Comparison of ENCODE assay signal across 10 cellular contexts in genomic region chr9:78234810-78235209, GRCh38. TPM values are rescaled to one million over a fixed set of nuclear protein-coding genes. Genes with fewer than 3 reads are reported as not detected.
DNase-seq lines count a peak whose midpoint lies in the region; ATAC-seq and TF ChIP-seq lines count a peak whose summit lies in the region.
"Had no signal": no experiment of that assay in that cellular context is flagged by ENCODE, and none has a peak within 500 bp of the region (broad histone marks: within the 10 kb centered on the region; RNA-seq: fewer than 3 reads in every experiment).

No MANE protein-coding gene starts in this region.

- H3K9me3 ChIP-seq in iPS-20b (ENCODE audit: insufficient read depth, low read depth, low read length) (no peaks in the 10 kb centered on the region), testis (no peaks in the 10 kb centered on the region)

- WGBS in testis, 2 donors, result 26 to 30% methylated on average over 7 of the region's 7 CpGs

- peak overlapping the region; percentile 81; the same call in 1 of the 2 replicates for H3K9ac ChIP-seq in iPS-20b (ENCODE audit: low read depth, low read length)

- peak overlapping the region; percentile 96 for H3K4me3 ChIP-seq in iPS-20b (ENCODE audit: low read length)
- peak overlapping the region; percentile 71 to 89 for H3K4me3 ChIP-seq in testis

- peaks cover 3% of the 10 kb centered on the region for H3K36me3 ChIP-seq in iPS-20b (ENCODE audit: insufficient read depth, low read depth, low read length)
- H3K36me3 ChIP-seq in testis (ENCODE audit: low read depth, missing control alignments), result no peaks in the 10 kb centered on the region

- no peak for ATAC-seq in activated CD8-positive, alpha-beta T cell treated with anti-CD3 and anti-CD28 coated beads, Interleukin-2, amount 10 ng/mL, durations not matched to agents 7 days and 5 days
- no peak for ATAC-seq in GM18502 (IDR thresholded peaks at IDR 0.05; ENCODE audit: poor library complexity, unreplicated experiment)

- DNase-seq in activated CD4-positive, alpha-beta T cell treated with anti-CD3 and anti-CD28 coated beads, Interleukin-2, amount 10 ng/mL, durations not matched to agents 7 days and 5 days, result no peak
- DNase-seq in activated CD4-positive, alpha-beta T cell treated with anti-CD3 and anti-CD28 coated beads for 48 hours, result no peak
- no peak for DNase-seq in activated CD8-positive, alpha-beta T cell treated with anti-CD3 and anti-CD28 coated beads, Interleukin-2, amount 10 ng/mL, durations not matched to agents 7 days and 5 days
- DNase-seq in testis (no peak), KG1 (lab: John Stamatoyannopoulos, UW) (no peak), NCI-H2107 treated with DMSO at 0.1 percent for 48 hours (lab: John Stamatoyannopoulos, UW; ENCODE audit: unreplicated experiment) (no peak)
- DNase-seq: 8988T had no signal

- CTCF ChIA-PET in activated CD4-positive, alpha-beta T cell treated with anti-CD3 and anti-CD28 coated beads, Interleukin-2, amount 10 ng/mL, durations not matched to agents 7 days and 5 days (lab: Charles Lee), result no interaction called here
- CTCF ChIA-PET in activated CD8-positive, alpha-beta T cell treated with anti-CD3 and anti-CD28 coated beads, Interleukin-2, amount 10 ng/mL, durations not matched to agents 7 days and 5 days (lab: Charles Lee), result interaction anchor here (1.4 to 2.7 kb wide), 2 partner anchors 258 to 393 kb away, joined by 3 to 8 read pairs; no protein-coding TSS in a partner anchor

- H3K27ac Mint-ChIP-seq in activated CD4-positive, alpha-beta T cell treated with anti-CD3 and anti-CD28 coated beads, Interleukin-2, amount 10 ng/mL, durations not matched to agents 7 days and 5 days, result peak overlapping the region; percentile 97
- H3K27ac Mint-ChIP-seq in activated CD8-positive, alpha-beta T cell treated with anti-CD3 and anti-CD28 coated beads, Interleukin-2, amount 10 ng/mL, durations not matched to agents 7 days and 5 days, result peak overlapping the region; percentile 12

- H3K27me3 ChIP-seq in iPS-20b (ENCODE audit: insufficient read depth, low read length) (no peaks in the 10 kb centered on the region), testis (no peaks in the 10 kb centered on the region)

- peaks cover 38% of the 10 kb centered on the region for H3K4me1 Mint-ChIP-seq in activated CD4-positive, alpha-beta T cell treated with anti-CD3 and anti-CD28 coated beads, Interleukin-2, amount 10 ng/mL, durations not matched to agents 7 days and 5 days
- H3K4me1 Mint-ChIP-seq in activated CD8-positive, alpha-beta T cell treated with anti-CD3 and anti-CD28 coated beads, Interleukin-2, amount 10 ng/mL, durations not matched to agents 7 days and 5 days (ENCODE audit: low read depth), result peaks cover 34% of the 10 kb centered on the region

- H3K27ac ChIP-seq in iPS-20b (ENCODE audit: low read length) (no peak overlapping the region), testis (no peak overlapping the region)

- no peaks in the 10 kb centered on the region for H3K27me3 Mint-ChIP-seq in activated CD4-positive, alpha-beta T cell treated with anti-CD3 and anti-CD28 coated beads, Interleukin-2, amount 10 ng/mL, durations not matched to agents 7 days and 5 days
- H3K27me3 Mint-ChIP-seq in activated CD8-positive, alpha-beta T cell treated with anti-CD3 and anti-CD28 coated beads, Interleukin-2, amount 10 ng/mL, durations not matched to agents 7 days and 5 days (ENCODE audit: low read depth), result no peaks in the 10 kb centered on the region

- no peak overlapping the region for H3K4me3 Mint-ChIP-seq in activated CD4-positive, alpha-beta T cell treated with anti-CD3 and anti-CD28 coated beads, Interleukin-2, amount 10 ng/mL, durations not matched to agents 7 days and 5 days
- peak overlapping the region; percentile 89 for H3K4me3 Mint-ChIP-seq in activated CD8-positive, alpha-beta T cell treated with anti-CD3 and anti-CD28 coated beads, Interleukin-2, amount 10 ng/mL, durations not matched to agents 7 days and 5 days
- H3K4me3 Mint-ChIP-seq: T-helper 1 cell treated with Interleukin-12 subunit alpha and Interleukin-12 subunit beta and Interleukin-4 antibody, amounts not matched to agents 30 μg/mL and 1 μg/mL, for 36 hours had no signal

- TF ChIP-seq CTCF in testis (IDR thresholded peaks at IDR 0.05), result no peak

- no peak for TF ChIP-seq POLR2A in testis (IDR thresholded peaks at IDR 0.05)

- peaks cover 19% of the 10 kb centered on the region for H3K36me3 Mint-ChIP-seq in activated CD4-positive, alpha-beta T cell treated with anti-CD3 and anti-CD28 coated beads, Interleukin-2, amount 10 ng/mL, durations not matched to agents 7 days and 5 days (ENCODE audit: low read depth)
- peaks cover 13% of the 10 kb centered on the region for H3K36me3 Mint-ChIP-seq in activated CD8-positive, alpha-beta T cell treated with anti-CD3 and anti-CD28 coated beads, Interleukin-2, amount 10 ng/mL, durations not matched to agents 7 days and 5 days (ENCODE audit: low read depth)

- POLR2A ChIA-PET in activated CD4-positive, alpha-beta T cell treated with anti-CD3 and anti-CD28 coated beads, Interleukin-2, amount 10 ng/mL, durations not matched to agents 7 days and 5 days (lab: Charles Lee), result no interaction called here
- POLR2A ChIA-PET in activated CD8-positive, alpha-beta T cell treated with anti-CD3 and anti-CD28 coated beads, Interleukin-2, amount 10 ng/mL, durations not matched to agents 7 days and 5 days (lab: Charles Lee), result no interaction called here

- no peaks in the 10 kb centered on the region for H3K9me3 Mint-ChIP-seq in activated CD4-positive, alpha-beta T cell treated with anti-CD3 and anti-CD28 coated beads, Interleukin-2, amount 10 ng/mL, durations not matched to agents 7 days and 5 days
- no peaks in the 10 kb centered on the region for H3K9me3 Mint-ChIP-seq in activated CD8-positive, alpha-beta T cell treated with anti-CD3 and anti-CD28 coated beads, Interleukin-2, amount 10 ng/mL, durations not matched to agents 7 days and 5 days (ENCODE audit: insufficient read depth)
- H3K9me3 Mint-ChIP-seq: T-helper 1 cell treated with Interleukin-12 subunit alpha and Interleukin-12 subunit beta and Interleukin-4 antibody, amounts not matched to agents 30 μg/mL and 1 μg/mL, for 36 hours had no signal

- peaks cover 4% of the 10 kb centered on the region; the same call in 1 of the 2 replicates for H3K4me1 ChIP-seq in iPS-20b (ENCODE audit: insufficient read depth, low read length)
- peaks cover 4% of the 10 kb centered on the region for H3K4me1 ChIP-seq in testis

- intact Hi-C loops in testis (cut with DNase I; ENCODE audit: low total_unique reads), result no loop called here

RNA-seq across cellular contexts. Expression of gene CEP78, which starts 1.1 kb away (rescaled TPM):
- total RNA-seq in activated CD4-positive, alpha-beta T cell treated with anti-CD3 and anti-CD28 coated beads, Interleukin-2, amount 10 ng/mL, durations not matched to agents 7 days and 5 days, result 10 to 100 TPM; 56.3 to 57.6 TPM
- 10 to 100 TPM; 59.1 to 62.1 TPM for total RNA-seq in activated CD8-positive, alpha-beta T cell treated with anti-CD3 and anti-CD28 coated beads, Interleukin-2, amount 10 ng/mL, durations not matched to agents 7 days and 5 days
- total RNA-seq in testis, result 10 to 100 TPM; 37.4 to 50.2 TPM
- polyA plus RNA-seq in testis (ENCODE audit: insufficient read depth, low read depth, low replicate concordance), result 28.2 TPM
